25 cellular contexts compared by ENCODE assay signal in the genomic region with DNA sequence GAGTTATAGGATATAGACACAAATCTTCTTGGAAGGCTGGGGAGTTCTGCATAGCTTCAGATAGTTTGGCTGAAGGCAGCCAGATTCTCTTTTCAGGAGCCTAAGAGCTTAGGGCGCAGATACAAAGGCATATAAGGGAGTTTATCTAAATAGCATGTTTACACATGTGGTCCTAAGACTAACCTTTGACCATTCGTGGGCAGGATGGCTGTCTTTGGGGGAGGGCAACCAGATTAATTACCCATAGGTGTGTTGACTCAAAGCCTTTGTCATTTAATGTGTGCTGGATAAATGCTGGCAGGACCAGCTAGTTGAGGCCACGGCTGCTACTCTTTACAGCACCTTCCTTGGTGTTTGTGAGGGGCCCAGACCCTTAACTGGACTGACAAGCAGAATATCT.
DNase-seq lines count a peak whose midpoint lies in the region; ATAC-seq, FAIRE-seq and TF ChIP-seq lines count a peak whose summit lies in the region.
"Had no signal": no experiment of that assay in that cellular context is flagged by ENCODE, and none has a peak within 500 bp of the region (broad histone marks: within the 10 kb centered on the region; RNA-seq: fewer than 3 reads in every experiment).

No MANE protein-coding gene starts in this region.

- FAIRE-seq in K562 (lab: Jason Lieb, UNC) = no peak
- FAIRE-seq: A549 had no signal

- H2AFZ ChIP-seq in K562 (ENCODE audit: low read depth, low read length) (no peak overlapping the region), SK-N-SH (ENCODE audit: low read depth) (no peak overlapping the region), osteoblast (ENCODE audit: low read length) (no peak overlapping the region)
- H2AFZ ChIP-seq: GM23338, neural progenitor cell had no signal

- no peak overlapping the region for H3K27ac ChIP-seq in CD8-positive, alpha-beta T cell (ENCODE audit: low read depth, low read length)
- H3K27ac ChIP-seq in K562 (ENCODE audit: extremely low read depth, low read depth, low read length) = no peak overlapping the region
- peak overlapping the region; percentile 14 for H3K27ac ChIP-seq in naive thymus-derived CD4-positive, alpha-beta T cell (ENCODE audit: low read depth, low read length)
- no peak overlapping the region for H3K27ac ChIP-seq in SK-N-SH (ENCODE audit: low read depth in 2 of 2, low read length in 1 of 2)
- H3K27ac ChIP-seq in osteoblast (ENCODE audit: low read depth, low read length) = no peak overlapping the region
- H3K27ac ChIP-seq: A549, neural progenitor cell had no signal

- H3K9me1 ChIP-seq in K562 (ENCODE audit: control insufficient read depth, insufficient read depth, low read length) = no peaks in the 10 kb centered on the region

- CTCF ChIA-PET in activated CD4-positive, alpha-beta memory T cell treated with anti-CD3 and anti-CD28 coated beads, Interleukin-2, amount 10 ng/mL, durations not matched to agents 7 days and 5 days (lab: Charles Lee) = interaction anchor here (1.0 to 8.0 kb wide), 8 partner anchors 8 to 123 kb away, joined by 4 to 76 read pairs (median 6); no protein-coding TSS in a partner anchor
- CTCF ChIA-PET in activated CD4-positive, alpha-beta memory T cell treated with anti-CD3 and anti-CD28 coated beads for 36 hours (lab: Charles Lee) = interaction anchor here (1.1 to 1.8 kb wide), 3 partner anchors 17 to 279 kb away, joined by 3 to 11 read pairs (median 4); no protein-coding TSS in a partner anchor
- CTCF ChIA-PET in CD8-positive, alpha-beta T cell (lab: Charles Lee) = interaction anchor here (1.6 to 21.7 kb wide), 3 partner anchors 14 to 126 kb away, joined by 4 to 333 read pairs (median 5); a partner anchor contains a TSS
- CTCF ChIA-PET in K562 (lab: Yijun Ruan, JAX; ENCODE audit: low intra/inter-chr PET ratio) (interaction anchor here (0.6 kb wide), 1 partner anchor 574 kb away, joined by 3 read pairs; no protein-coding TSS in a partner anchor), SK-N-SH (lab: Yijun Ruan, JAX) (interaction anchor here (0.9 to 5.5 kb wide), 3 partner anchors 18 to 279 kb away, joined by 3 to 29 read pairs (median 8); no protein-coding TSS in a partner anchor)
- CTCF ChIA-PET in naive thymus-derived CD4-positive, alpha-beta T cell (lab: Charles Lee) = interaction anchor here (0.5 to 9.5 kb wide), 5 partner anchors 10 to 129 kb away, joined by 3 to 66 read pairs (median 12); no protein-coding TSS in a partner anchor

- H3K9me3 Mint-ChIP-seq in activated CD4-positive, alpha-beta memory T cell treated with anti-CD3 and anti-CD28 coated beads, Interleukin-2, amount 10 ng/mL, durations not matched to agents 7 days and 5 days = peaks cover 34% of the 10 kb centered on the region
- H3K9me3 Mint-ChIP-seq in activated CD4-positive, alpha-beta memory T cell treated with anti-CD3 and anti-CD28 coated beads for 36 hours = peaks cover 35% of the 10 kb centered on the region
- peaks cover 27% of the 10 kb centered on the region for H3K9me3 Mint-ChIP-seq in CD8-positive, alpha-beta T cell
- H3K9me3 Mint-ChIP-seq in naive thymus-derived CD4-positive, alpha-beta T cell = peaks cover 0 to 32% (median 16%) of the 10 kb centered on the region in 11 donors

- H3K27me3 ChIP-seq in CD8-positive, alpha-beta T cell (ENCODE audit: insufficient read depth, low read length) = no peaks in the 10 kb centered on the region
- no peaks in the 10 kb centered on the region for H3K27me3 ChIP-seq in K562 (ENCODE audit: control insufficient read depth in 2 of 2, insufficient read depth in 2 of 2, low read length in 2 of 2)
- H3K27me3 ChIP-seq in naive thymus-derived CD4-positive, alpha-beta T cell (ENCODE audit: control insufficient read depth in 2 of 2, insufficient read depth in 2 of 2, low read length in 2 of 2) = no peaks in the 10 kb centered on the region
- no peaks in the 10 kb centered on the region for H3K27me3 ChIP-seq in SK-N-SH (ENCODE audit: insufficient read depth)
- H3K27me3 ChIP-seq in osteoblast (ENCODE audit: insufficient read depth, low read length) = no peaks in the 10 kb centered on the region
- H3K27me3 ChIP-seq: heart left ventricle, left lung, neural progenitor cell had no signal

- H3K79me2 ChIP-seq in K562 (ENCODE audit: control insufficient read depth, insufficient read depth, low read length) (no peaks in the 10 kb centered on the region), SK-N-SH (ENCODE audit: insufficient read depth) (no peaks in the 10 kb centered on the region), osteoblast (ENCODE audit: insufficient read depth, low read length) (no peaks in the 10 kb centered on the region)

- intact Hi-C loops in activated CD4-positive, alpha-beta memory T cell treated with anti-CD3 and anti-CD28 coated beads for 36 hours (cut with micrococcal nuclease) = loop anchor here (1.0 kb wide), 1 partner anchor 11 kb away; no protein-coding TSS in a partner anchor
- intact Hi-C loops in CD8-positive, alpha-beta T cell (cut with DNase I, micrococcal nuclease) = no loop called here
- intact Hi-C loops in K562 (cut with micrococcal nuclease) = no loop called here
- intact Hi-C loops in naive thymus-derived CD4-positive, alpha-beta T cell (cut with micrococcal nuclease) = loop anchor here in 1 of 2 donors (2.0 kb wide), 1 partner anchor 56 kb away; no protein-coding TSS in a partner anchor

- H3K4me1 ChIP-seq in CD8-positive, alpha-beta T cell (ENCODE audit: insufficient read depth, low read length) = peaks cover 35% of the 10 kb centered on the region
- H3K4me1 ChIP-seq in K562 (replicated peaks in 1 of 2; ENCODE audit: control insufficient read depth in 2 of 2, insufficient read depth in 2 of 2, low read length in 2 of 2) (peaks cover 13% of the 10 kb centered on the region in 2 experiments), SK-N-SH (ENCODE audit: control insufficient read depth in 1 of 2, insufficient read depth in 2 of 2, low read depth in 1 of 2, low read length in 1 of 2) (peaks cover 0 to 9% of the 10 kb centered on the region in 2 experiments; a peak in 1 of 4 replicates), osteoblast (ENCODE audit: insufficient read depth, low read length) (peaks cover 13% of the 10 kb centered on the region)
- H3K4me1 ChIP-seq in naive thymus-derived CD4-positive, alpha-beta T cell (ENCODE audit: control insufficient read depth in 2 of 2, insufficient read depth in 2 of 2, low read length in 2 of 2) = peaks cover 25 to 37% of the 10 kb centered on the region in 2 donors
- H3K4me1 ChIP-seq: neural progenitor cell had no signal

- H3K27me3 Mint-ChIP-seq in activated CD4-positive, alpha-beta memory T cell treated with anti-CD3 and anti-CD28 coated beads, Interleukin-2, amount 10 ng/mL, durations not matched to agents 7 days and 5 days = peaks cover 36% of the 10 kb centered on the region
- H3K27me3 Mint-ChIP-seq in activated CD4-positive, alpha-beta memory T cell treated with anti-CD3 and anti-CD28 coated beads for 36 hours = no peaks in the 10 kb centered on the region
- H3K27me3 Mint-ChIP-seq in CD8-positive, alpha-beta T cell (ENCODE audit: low read depth) = no peaks in the 10 kb centered on the region
- peaks cover 0 to 50% (median 0%) of the 10 kb centered on the region in 5 donors for H3K27me3 Mint-ChIP-seq in naive thymus-derived CD4-positive, alpha-beta T cell
- H3K27me3 Mint-ChIP-seq: B cell had no signal

- H3K9me3 ChIP-seq in CD8-positive, alpha-beta T cell (ENCODE audit: low read length) = peaks cover 6% of the 10 kb centered on the region
- H3K9me3 ChIP-seq in K562 (replicated peaks; ENCODE audit: control insufficient read depth, insufficient read depth, low read depth, low read length) (peaks cover 15% of the 10 kb centered on the region), SK-N-SH (peaks cover 6% of the 10 kb centered on the region; the same call in 1 of the 2 replicates), osteoblast (ENCODE audit: low read depth, low read length) (peaks cover 7% of the 10 kb centered on the region)
- H3K9me3 ChIP-seq in naive thymus-derived CD4-positive, alpha-beta T cell (ENCODE audit: control insufficient read depth in 2 of 3, low read length in 3 of 3) = peaks cover 0 to 23% (median 4%) of the 10 kb centered on the region in 3 experiments

- H3K36me3 Mint-ChIP-seq in activated CD4-positive, alpha-beta memory T cell treated with anti-CD3 and anti-CD28 coated beads, Interleukin-2, amount 10 ng/mL, durations not matched to agents 7 days and 5 days (ENCODE audit: low read depth) = peaks cover 30% of the 10 kb centered on the region
- peaks cover 5% of the 10 kb centered on the region for H3K36me3 Mint-ChIP-seq in activated CD4-positive, alpha-beta memory T cell treated with anti-CD3 and anti-CD28 coated beads for 36 hours
- H3K36me3 Mint-ChIP-seq in CD8-positive, alpha-beta T cell = peaks cover 5% of the 10 kb centered on the region
- peaks cover 0 to 49% (median 5%) of the 10 kb centered on the region in 5 donors for H3K36me3 Mint-ChIP-seq in naive thymus-derived CD4-positive, alpha-beta T cell
- H3K36me3 Mint-ChIP-seq: neural progenitor cell had no signal

- POLR2A ChIA-PET in activated CD4-positive, alpha-beta memory T cell treated with anti-CD3 and anti-CD28 coated beads, Interleukin-2, amount 10 ng/mL, durations not matched to agents 7 days and 5 days (lab: Charles Lee) = interaction anchor here (0.9 to 3.5 kb wide), 13 partner anchors 11 to 658 kb away, joined by 3 to 22 read pairs (median 5); a partner anchor contains a TSS
- POLR2A ChIA-PET in activated CD4-positive, alpha-beta memory T cell treated with anti-CD3 and anti-CD28 coated beads for 36 hours (lab: Charles Lee) = interaction anchor here (1.0 kb wide), 1 partner anchor 81 kb away, joined by 3 read pairs; no protein-coding TSS in a partner anchor
- POLR2A ChIA-PET in CD8-positive, alpha-beta T cell (lab: Charles Lee) = interaction anchor here (0.8 to 3.6 kb wide), 6 partner anchors 11 to 658 kb away, joined by 3 to 23 read pairs (median 4); a partner anchor contains a TSS
- POLR2A ChIA-PET in K562 (lab: Yijun Ruan, JAX) (interaction anchor here (0.5 to 0.7 kb wide), 4 partner anchors 70 to 1198 kb away, joined by 3 read pairs; no protein-coding TSS in a partner anchor), SK-N-SH (lab: Yijun Ruan, JAX) (no interaction called here)
- POLR2A ChIA-PET in naive thymus-derived CD4-positive, alpha-beta T cell (lab: Charles Lee) = interaction anchor here (0.7 to 5.4 kb wide), 11 partner anchors 11 to 1429 kb away, joined by 3 to 84 read pairs (median 3); a partner anchor contains a TSS

- no TSS peak for BruUV-seq in K562 (replicated peaks; lab: Mats Ljungman, UMichigan)

- no peaks in the 10 kb centered on the region for H3K9me2 ChIP-seq in SK-N-SH

- DNase-seq in activated CD4-positive, alpha-beta memory T cell treated with anti-CD3 and anti-CD28 coated beads, Interleukin-2, amount 10 ng/mL, durations not matched to agents 7 days and 5 days = no peak
- DNase-seq in activated CD4-positive, alpha-beta memory T cell treated with anti-CD3 and anti-CD28 coated beads for 36 hours = no peak
- DNase-seq in CD8-positive, alpha-beta T cell = no peak
- DNase-seq in K562 (ENCODE audit: extremely low read depth in 1 of 4, low spot score in 3 of 4) = peak in 1 of 4 experiments; percentile 37
- no peak for DNase-seq in naive thymus-derived CD4-positive, alpha-beta T cell
- no peak for DNase-seq in SK-N-SH
- no peak for DNase-seq in osteoblast (ENCODE audit: insufficient read length, low spot score, missing footprints)
- DNase-seq in NCI-H1048 (lab: John Stamatoyannopoulos, UW) = no peak
- DNase-seq: anterior cingulate cortex, caudate nucleus, dermis blood vessel endothelial cell, IMR-90, midbrain, MM.1S, NCI-H1694, NCI-H2171, NCI-H526 treated with DMSO at 0.1 percent for 48 hours, substantia nigra had no signal

- TF ChIP-seq EP300 in K562 (IDR thresholded peaks at IDR 0.05; ENCODE audit: low read length) (no peak), SK-N-SH (IDR thresholded peaks at IDR 0.05; ENCODE audit: borderline replicate concordance in 1 of 2, low read depth in 1 of 2, low read length in 1 of 2) (no peak)

- no peak overlapping the region for H3K4me3 Mint-ChIP-seq in activated CD4-positive, alpha-beta memory T cell treated with anti-CD3 and anti-CD28 coated beads, Interleukin-2, amount 10 ng/mL, durations not matched to agents 7 days and 5 days
- no peak overlapping the region for H3K4me3 Mint-ChIP-seq in activated CD4-positive, alpha-beta memory T cell treated with anti-CD3 and anti-CD28 coated beads for 36 hours
- H3K4me3 Mint-ChIP-seq in CD8-positive, alpha-beta T cell = no peak overlapping the region
- H3K4me3 Mint-ChIP-seq in naive thymus-derived CD4-positive, alpha-beta T cell = peak overlapping the region; percentile 5 to 83 (median 72)
- H3K4me3 Mint-ChIP-seq: B cell, GM23338, neural progenitor cell had no signal

- H4K20me1 ChIP-seq in K562 (replicated peaks; ENCODE audit: control insufficient read depth, insufficient read depth, low read length) (no peaks in the 10 kb centered on the region), SK-N-SH (ENCODE audit: insufficient read depth) (no peaks in the 10 kb centered on the region), osteoblast (ENCODE audit: insufficient read depth, low read length) (no peaks in the 10 kb centered on the region)

- no peak for TF ChIP-seq POLR2A in K562 (conservative IDR thresholded peaks at IDR 0.05)

- TF ChIP-seq RAD21 in K562 (CRISPR knock-in tag; conservative IDR thresholded peaks at IDR 0.05 in 1 of 2, IDR thresholded peaks at IDR 0.05 in 1 of 2) (no peak), SK-N-SH (IDR thresholded peaks at IDR 0.05; ENCODE audit: low read length) (no peak)

- TF ChIP-seq CTCF in CD8-positive, alpha-beta T cell (IDR thresholded peaks at IDR 0.05) = no peak
- TF ChIP-seq CTCF in K562 (IDR thresholded peaks at IDR 0.05 in 2 of 3, conservative IDR thresholded peaks at IDR 0.05 in 1 of 3; ENCODE audit: insufficient read depth in 2 of 3, low read depth in 1 of 3, low read length in 3 of 3) = no peak
- no peak for TF ChIP-seq CTCF in SK-N-SH (IDR thresholded peaks at IDR 0.05)
- TF ChIP-seq CTCF in osteoblast (IDR thresholded peaks at IDR 0.05; ENCODE audit: extremely low read depth, low read depth, low read length) = no peak

- in situ Hi-C loops in K562 (cut with MboI) = loop anchor here (25.0 kb wide), 2 partner anchors 523 to 898 kb away; a partner anchor contains a TSS

- H3K27ac Mint-ChIP-seq in activated CD4-positive, alpha-beta memory T cell treated with anti-CD3 and anti-CD28 coated beads, Interleukin-2, amount 10 ng/mL, durations not matched to agents 7 days and 5 days = peak overlapping the region; percentile 87
- no peak overlapping the region for H3K27ac Mint-ChIP-seq in activated CD4-positive, alpha-beta memory T cell treated with anti-CD3 and anti-CD28 coated beads for 36 hours
- H3K27ac Mint-ChIP-seq in CD8-positive, alpha-beta T cell = peak overlapping the region; percentile 85
- H3K27ac Mint-ChIP-seq in naive thymus-derived CD4-positive, alpha-beta T cell = peak overlapping the region; percentile 80 to 98 (median 91)
- H3K27ac Mint-ChIP-seq: B cell, GM23338, neural progenitor cell, progenitor cell of endocrine pancreas had no signal

- no peaks in the 10 kb centered on the region for H3K36me3 ChIP-seq in CD8-positive, alpha-beta T cell (ENCODE audit: insufficient read depth, low read length)
- H3K36me3 ChIP-seq in K562 (ENCODE audit: control insufficient read depth, insufficient read depth, low read length) (no peaks in the 10 kb centered on the region), SK-N-SH (replicated peaks in 1 of 2; ENCODE audit: control insufficient read depth in 1 of 2, insufficient read depth in 2 of 2, low read length in 1 of 2) (no peaks in the 10 kb centered on the region), osteoblast (ENCODE audit: insufficient read depth, low read length) (no peaks in the 10 kb centered on the region)
- no peaks in the 10 kb centered on the region for H3K36me3 ChIP-seq in naive thymus-derived CD4-positive, alpha-beta T cell (ENCODE audit: control insufficient read depth in 2 of 3, insufficient read depth in 3 of 3, low read length in 3 of 3)
- H3K36me3 ChIP-seq: heart left ventricle, left lung, neural progenitor cell had no signal

- no peaks in the 10 kb centered on the region for H3F3A ChIP-seq in SK-N-SH (replicated peaks; ENCODE audit: insufficient read depth)

- H3K4me3 ChIP-seq in CD8-positive, alpha-beta T cell (ENCODE audit: low read depth, low read length) = no peak overlapping the region
- H3K4me3 ChIP-seq in K562 (no peak overlapping the region), SK-N-SH (ENCODE audit: low read depth in 2 of 2, low read length in 1 of 2) (no peak overlapping the region), osteoblast (ENCODE audit: insufficient read depth, low read length) (no peak overlapping the region)
- H3K4me3 ChIP-seq in naive thymus-derived CD4-positive, alpha-beta T cell (ENCODE audit: low read length) = no peak overlapping the region
- H3K4me3 ChIP-seq: A549, GM23338, heart left ventricle, left lung, neural progenitor cell had no signal

- ATAC-seq in CD8-positive, alpha-beta T cell = no peak
- peak; percentile 45 for ATAC-seq in K562
- ATAC-seq in naive thymus-derived CD4-positive, alpha-beta T cell = no peak
- ATAC-seq: A549, GM23338 had no signal

- H3K4me1 Mint-ChIP-seq in activated CD4-positive, alpha-beta memory T cell treated with anti-CD3 and anti-CD28 coated beads, Interleukin-2, amount 10 ng/mL, durations not matched to agents 7 days and 5 days = peaks cover 30% of the 10 kb centered on the region
- H3K4me1 Mint-ChIP-seq in activated CD4-positive, alpha-beta memory T cell treated with anti-CD3 and anti-CD28 coated beads for 36 hours (ENCODE audit: low read depth) = peaks cover 27% of the 10 kb centered on the region
- peaks cover 39% of the 10 kb centered on the region for H3K4me1 Mint-ChIP-seq in CD8-positive, alpha-beta T cell (ENCODE audit: low read depth)
- H3K4me1 Mint-ChIP-seq in naive thymus-derived CD4-positive, alpha-beta T cell = peaks cover 25 to 58% (median 47%) of the 10 kb centered on the region in 7 donors
- H3K4me1 Mint-ChIP-seq: GM23338, neural progenitor cell had no signal

- 43% methylated on average over 3 of the region's 3 CpGs for WGBS in K562 (ENCODE audit: insufficient coverage, low coverage, missing lambda C conversion rate)
- WGBS in SK-N-SH (ENCODE audit: low lambda C conversion rate) = 71% methylated on average over 3 of the region's 3 CpGs

- H3K4me2 ChIP-seq in K562 (ENCODE audit: insufficient read depth, low read length) (no peak overlapping the region), SK-N-SH (no peak overlapping the region), osteoblast (ENCODE audit: insufficient read depth, low read length) (no peak overlapping the region)
- H3K4me2 ChIP-seq: A549, GM23338, neural progenitor cell had no signal

- H3K9ac ChIP-seq in K562 (ENCODE audit: insufficient read depth in 1 of 2, low read depth in 2 of 2, low read length in 2 of 2) (no peak overlapping the region), SK-N-SH (no peak overlapping the region)
- H3K9ac ChIP-seq: neural progenitor cell had no signal

Comparison
In these comparisons a context has a peak if more than half of its experiments do, and no peak if none do; other contexts are left out.
1. H3K4me3 Mint-ChIP-seq: peak in naive thymus-derived CD4-positive, alpha-beta T cell (10 of 10); none in activated CD4-positive, alpha-beta memory T cell treated with anti-CD3 and anti-CD28 coated beads, Interleukin-2, amount 10 ng/mL, durations not matched to agents 7 days and 5 days (single experiment), activated CD4-positive, alpha-beta memory T cell treated with anti-CD3 and anti-CD28 coated beads for 36 hours (single experiment) and CD8-positive, alpha-beta T cell (single experiment).